In genomic region chr14:106848330-106849121, GRCh38 we compare ENCODE assay signal across 10 cellular contexts.
DNase-seq lines count a peak whose midpoint lies in the region; ATAC-seq and TF ChIP-seq lines count a peak whose summit lies in the region.
"Had no signal": no experiment of that assay in that cellular context is flagged by ENCODE, and none has a peak within 500 bp of the region (broad histone marks: within the 10 kb centered on the region; RNA-seq: fewer than 3 reads in every experiment).

No MANE protein-coding gene starts in this region.

- no peaks in the 10 kb centered on the region for H3K36me3 ChIP-seq in body of pancreas (replicated peaks in 1 of 2; ENCODE audit: insufficient read depth in 1 of 2, low read depth in 2 of 2)

- no peak for TF ChIP-seq POLR2A in body of pancreas (IDR thresholded peaks at IDR 0.05)

- H3K4me3 ChIP-seq in body of pancreas: no peak overlapping the region

- H3K27ac ChIP-seq in body of pancreas: peak overlapping the region in 3 of 4 donors; percentile 2 to 35 (median 3)

- peak; percentile 37 for ATAC-seq in body of pancreas

- peaks cover 49% of the 10 kb centered on the region for H3K4me1 ChIP-seq in body of pancreas

- peak in 4 of 7 experiments; percentile 45 to 62 (median 56) for TF ChIP-seq CTCF in body of pancreas (IDR thresholded peaks at IDR 0.05)

- intact Hi-C loops in body of pancreas (cut with DNase I): no loop called here

- DNase-seq in stimulated activated CD4-positive, alpha-beta T cell treated with anti-CD3 and anti-CD28 coated beads, Interleukin-15, amount 100 ng/mL, for 24 hours: peak; percentile 5
- no peak for DNase-seq in stimulated activated CD4-positive, alpha-beta T cell treated with anti-CD3 and anti-CD28 coated beads, Interleukin-4, amount 100 ng/mL, for 24 hours
- DNase-seq in MV-4-11 (lab: John Stamatoyannopoulos, UW): peak; percentile 44
- peak; percentile 41 to 70 (median 66) for DNase-seq in body of pancreas
- DNase-seq in effector CD4-positive, alpha-beta T cell: no peak
- DNase-seq in NCI-H510A treated with DMSO at 0.1 percent for 48 hours (lab: John Stamatoyannopoulos, UW): no peak
- DNase-seq in NK-92 treated with Interleukin-12 subunit alpha and Interleukin-12 subunit beta, amount 100 ng/mL, for 24 hours (lab: John Stamatoyannopoulos, UW): no peak
- no peak for DNase-seq in stimulated activated CD4-positive, alpha-beta T cell treated with anti-CD3 and anti-CD28 coated beads, Interleukin-12 subunit alpha, Interleukin-12 subunit beta, amount 100 ng/mL, for 4 hours
- DNase-seq: activated naive CD8-positive, alpha-beta T cell treated with anti-CD3 and anti-CD28 coated beads, Interleukin-2, amount 10 ng/mL, durations not matched to agents 7 days and 5 days; mesendoderm had no signal

- no peaks in the 10 kb centered on the region for H3K9me3 ChIP-seq in body of pancreas

- H3K27me3 ChIP-seq in body of pancreas: no peaks in the 10 kb centered on the region

- 43 to 51% methylated on average over 3 of the region's 3 CpGs for WGBS in body of pancreas, 2 donors

Comparison
In these comparisons a context has a peak if more than half of its experiments do, and no peak if none do; other contexts are left out.
1. DNase-seq: peak in stimulated activated CD4-positive, alpha-beta T cell treated with anti-CD3 and anti-CD28 coated beads, Interleukin-15, amount 100 ng/mL, for 24 hours (single experiment), MV-4-11 (single experiment) and body of pancreas (4 of 4); none in stimulated activated CD4-positive, alpha-beta T cell treated with anti-CD3 and anti-CD28 coated beads, Interleukin-4, amount 100 ng/mL, for 24 hours (single experiment), effector CD4-positive, alpha-beta T cell (single experiment), NCI-H510A treated with DMSO at 0.1 percent for 48 hours (single experiment), NK-92 treated with Interleukin-12 subunit alpha and Interleukin-12 subunit beta, amount 100 ng/mL, for 24 hours (single experiment) and stimulated activated CD4-positive, alpha-beta T cell treated with anti-CD3 and anti-CD28 coated beads, Interleukin-12 subunit alpha, Interleukin-12 subunit beta, amount 100 ng/mL, for 4 hours (single experiment).